In genomic region chr1:8025671-8026144, GRCh38 we compare ENCODE assay signal across 1 cellular context.
TF ChIP-seq lines count a peak whose summit lies in the region.

No MANE protein-coding gene starts in this region.

TF ChIP-seq in HCT116, 20 proteins besides CTCF, POLR2A, EP300 and RAD21 (continued from another document):
- no peak for TF ChIP-seq EGR1 (IDR thresholded peaks at IDR 0.05; ENCODE audit: low read depth)
- no peak for TF ChIP-seq CBX3 (IDR thresholded peaks at IDR 0.05; ENCODE audit: low read depth)
- no peak for TF ChIP-seq MAX (IDR thresholded peaks at IDR 0.05)
- TF ChIP-seq, protein P1, sequence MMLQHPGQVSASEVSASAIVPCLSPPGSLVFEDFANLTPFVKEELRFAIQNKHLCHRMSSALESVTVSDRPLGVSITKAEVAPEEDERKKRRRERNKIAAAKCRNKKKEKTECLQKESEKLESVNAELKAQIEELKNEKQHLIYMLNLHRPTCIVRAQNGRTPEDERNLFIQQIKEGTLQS (IDR thresholded peaks at IDR 0.05), result no peak
